Comparison of ENCODE assay signal across 12 cellular contexts in the genomic region with DNA sequence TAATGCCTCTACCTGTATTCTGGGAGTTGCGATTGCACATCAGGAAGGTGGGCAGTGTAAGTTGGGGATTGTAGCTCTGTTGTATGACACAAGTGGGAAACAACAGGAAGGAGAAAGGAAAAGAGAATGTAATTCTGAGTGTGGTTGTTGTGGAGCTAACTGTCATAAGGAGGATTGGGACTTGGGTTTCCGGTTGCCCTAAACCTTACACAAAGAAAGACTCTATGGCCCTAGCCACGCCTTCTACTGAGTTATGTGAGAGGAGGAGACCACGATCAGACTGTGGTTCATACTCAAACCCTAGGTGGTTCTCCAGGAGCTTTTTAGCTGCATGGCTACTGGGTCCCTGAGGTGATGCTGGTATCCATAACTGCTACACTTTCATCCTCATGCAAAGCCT.
"Had no signal": no experiment of that assay in that cellular context is flagged by ENCODE, and none has a peak within 500 bp of the region (broad histone marks: within the 10 kb centered on the region; RNA-seq: fewer than 3 reads in every experiment).

No MANE protein-coding gene starts in this region.

- DNase-seq: activated CD4-positive, alpha-beta T cell treated with anti-CD3 and anti-CD28 coated beads, Interleukin-2, amount 10 ng/mL, durations not matched to agents 24 days and 14 days; activated naive CD4-positive, alpha-beta T cell treated with anti-CD3 and anti-CD28 coated beads, Interleukin-2, amount 50 U/mL, for 16 hours; activated T-cell treated with anti-CD3 and anti-CD28 coated beads for 4 hours; adrenal gland; effector CD4-positive, alpha-beta T cell; posterior cingulate gyrus; substantia nigra; T-cell; T1000; transverse colon had no signal

- H3K4me3 Mint-ChIP-seq: activated CD4-positive, alpha-beta T cell treated with anti-CD3 and anti-CD28 coated beads, Interleukin-2, amount 10 ng/mL, durations not matched to agents 24 days and 14 days; stimulated activated memory B cell treated with anti-CD40 and anti-IgM and Interleukin-4, amounts not matched to agents 10 μg/mL and 1 μg/mL and 100 μg/mL, for 72 hours; T-cell had no signal

- ATAC-seq: stimulated activated memory B cell treated with anti-CD40 and anti-IgM and Interleukin-4, amounts not matched to agents 10 μg/mL and 1 μg/mL and 100 μg/mL, for 72 hours; T-cell had no signal

- H3K4me1 Mint-ChIP-seq: activated CD4-positive, alpha-beta T cell treated with anti-CD3 and anti-CD28 coated beads, Interleukin-2, amount 10 ng/mL, durations not matched to agents 24 days and 14 days; stimulated activated memory B cell treated with anti-CD40 and anti-IgM and Interleukin-4, amounts not matched to agents 10 μg/mL and 1 μg/mL and 100 μg/mL, for 72 hours; T-cell had no signal

- H3K36me3 Mint-ChIP-seq: stimulated activated memory B cell treated with anti-CD40 and anti-IgM and Interleukin-4, amounts not matched to agents 10 μg/mL and 1 μg/mL and 100 μg/mL, for 72 hours; T-cell had no signal

- H3K27ac Mint-ChIP-seq: activated CD4-positive, alpha-beta T cell treated with anti-CD3 and anti-CD28 coated beads, Interleukin-2, amount 10 ng/mL, durations not matched to agents 24 days and 14 days; activated T-helper 2 cell treated with anti-CD3 and anti-CD28 coated beads, Interferon-gamma antibody, Interleukin-2, Interleukin-4, amounts not matched to agents 10 μg/mL and 5 μg/mL and 100 μg/mL, durations not matched to agents 14 hours and 24 hours and 36 hours; stimulated activated memory B cell treated with anti-CD40 and anti-IgM and Interleukin-4, amounts not matched to agents 10 μg/mL and 1 μg/mL and 100 μg/mL, for 72 hours; T-cell had no signal

- H3K27me3 Mint-ChIP-seq: activated CD4-positive, alpha-beta T cell treated with anti-CD3 and anti-CD28 coated beads, Interleukin-2, amount 10 ng/mL, durations not matched to agents 24 days and 14 days; stimulated activated memory B cell treated with anti-CD40 and anti-IgM and Interleukin-4, amounts not matched to agents 10 μg/mL and 1 μg/mL and 100 μg/mL, for 72 hours; T-cell had no signal

- H3K9me3 Mint-ChIP-seq: activated CD4-positive, alpha-beta T cell treated with anti-CD3 and anti-CD28 coated beads, Interleukin-2, amount 10 ng/mL, durations not matched to agents 24 days and 14 days; activated T-helper 2 cell treated with anti-CD3 and anti-CD28 coated beads, Interferon-gamma antibody, Interleukin-2, Interleukin-4, amounts not matched to agents 10 μg/mL and 5 μg/mL and 100 μg/mL, durations not matched to agents 14 hours and 24 hours and 36 hours; stimulated activated memory B cell treated with anti-CD40 and anti-IgM and Interleukin-4, amounts not matched to agents 10 μg/mL and 1 μg/mL and 100 μg/mL, for 72 hours; T-cell had no signal
